ENCODE assay signal across 26 cellular contexts in genomic region chr2:239372835-239373234, GRCh38.
"Had no signal": no experiment of that assay in that cellular context is flagged by ENCODE, and none has a peak within 500 bp of the region (broad histone marks: within the 10 kb centered on the region; RNA-seq: fewer than 3 reads in every experiment).

No MANE protein-coding gene starts in this region.

- H3K27ac Mint-ChIP-seq: activated CD4-positive, alpha-beta T cell treated with anti-CD3 and anti-CD28 coated beads, Interleukin-2, amount 10 ng/mL, durations not matched to agents 24 days and 14 days; activated CD8-positive, alpha-beta memory T cell treated with anti-CD3 and anti-CD28 coated beads, Interleukin-2, amount 10 ng/mL, durations not matched to agents 7 days and 5 days; activated CD8-positive, alpha-beta T cell treated with anti-CD3 and anti-CD28 coated beads for 36 hours; activated naive CD4-positive, alpha-beta T cell treated with anti-CD3 and anti-CD28 coated beads, Interleukin-2, amount 50 U/mL, for 24 hours; brain; naive thymus-derived CD8-positive, alpha-beta T cell; stimulated activated naive B cell treated with anti-CD40 and anti-IgM and Interleukin-4, amounts not matched to agents 10 μg/mL and 1 μg/mL and 100 μg/mL, for 72 hours; T-cell; T-helper 2 cell treated with Interferon-gamma antibody and Interleukin-4, amounts not matched to agents 5 μg/mL and 100 μg/mL, for 36 hours had no signal

- DNase-seq: activated CD4-positive, alpha-beta T cell treated with anti-CD3 and anti-CD28 coated beads, Interleukin-2, amount 10 ng/mL, durations not matched to agents 24 days and 14 days; activated CD8-positive, alpha-beta memory T cell treated with anti-CD3 and anti-CD28 coated beads, Interleukin-2, amount 10 ng/mL, durations not matched to agents 7 days and 5 days; activated CD8-positive, alpha-beta T cell treated with anti-CD3 and anti-CD28 coated beads for 36 hours; activated gamma-delta T cell treated with Interleukin-2 at 50 U/mL for 16 hours; activated T-cell treated with anti-CD3 and anti-CD28 coated beads for 4 hours; central memory CD4-positive, alpha-beta T cell; effector memory CD4-positive, alpha-beta T cell; foreskin melanocyte; hippocampal formation; naive thymus-derived CD8-positive, alpha-beta T cell; stimulated activated CD4-positive, alpha-beta T cell treated with anti-CD3 and anti-CD28 coated beads, Interleukin-2, amount 100 ng/mL, for 48 hours; stimulated activated CD8-positive, alpha-beta memory T cell treated with anti-CD3 and anti-CD28 coated beads, Interleukin-4, amount 100 ng/mL, for 48 hours; stimulated activated naive B cell treated with anti-CD40 and anti-IgM and Interleukin-4, amounts not matched to agents 10 μg/mL and 1 μg/mL and 100 μg/mL, for 72 hours; testis; trophoblast cell; uterus had no signal

- H3K27me3 Mint-ChIP-seq: activated CD4-positive, alpha-beta T cell treated with anti-CD3 and anti-CD28 coated beads, Interleukin-2, amount 10 ng/mL, durations not matched to agents 24 days and 14 days; activated CD8-positive, alpha-beta memory T cell treated with anti-CD3 and anti-CD28 coated beads, Interleukin-2, amount 10 ng/mL, durations not matched to agents 7 days and 5 days; activated CD8-positive, alpha-beta T cell treated with anti-CD3 and anti-CD28 coated beads for 36 hours; activated naive CD4-positive, alpha-beta T cell treated with anti-CD3 and anti-CD28 coated beads, Interleukin-2, amount 50 U/mL, for 24 hours; brain; naive thymus-derived CD8-positive, alpha-beta T cell; stimulated activated naive B cell treated with anti-CD40 and anti-IgM and Interleukin-4, amounts not matched to agents 10 μg/mL and 1 μg/mL and 100 μg/mL, for 72 hours; T-cell had no signal

- H3K4me1 ChIP-seq: right lobe of liver, testis, uterus had no signal

- H3K4me3 ChIP-seq: lung, ovary, right lobe of liver, smooth muscle cell, testis, uterus had no signal

- H3K4me3 Mint-ChIP-seq: activated CD4-positive, alpha-beta T cell treated with anti-CD3 and anti-CD28 coated beads, Interleukin-2, amount 10 ng/mL, durations not matched to agents 24 days and 14 days; activated CD8-positive, alpha-beta memory T cell treated with anti-CD3 and anti-CD28 coated beads, Interleukin-2, amount 10 ng/mL, durations not matched to agents 7 days and 5 days; activated CD8-positive, alpha-beta T cell treated with anti-CD3 and anti-CD28 coated beads for 36 hours; activated naive CD4-positive, alpha-beta T cell treated with anti-CD3 and anti-CD28 coated beads, Interleukin-2, amount 50 U/mL, for 24 hours; brain; naive thymus-derived CD8-positive, alpha-beta T cell; stimulated activated naive B cell treated with anti-CD40 and anti-IgM and Interleukin-4, amounts not matched to agents 10 μg/mL and 1 μg/mL and 100 μg/mL, for 72 hours; T-cell; T-helper 2 cell treated with Interferon-gamma antibody and Interleukin-4, amounts not matched to agents 5 μg/mL and 100 μg/mL, for 36 hours had no signal

- H3K9me3 ChIP-seq: neutrophil, ovary, right lobe of liver, testis, uterus had no signal

- H3K9me3 Mint-ChIP-seq: activated CD4-positive, alpha-beta T cell treated with anti-CD3 and anti-CD28 coated beads, Interleukin-2, amount 10 ng/mL, durations not matched to agents 24 days and 14 days; activated CD8-positive, alpha-beta T cell treated with anti-CD3 and anti-CD28 coated beads for 36 hours; activated naive CD4-positive, alpha-beta T cell treated with anti-CD3 and anti-CD28 coated beads, Interleukin-2, amount 50 U/mL, for 24 hours; brain; naive thymus-derived CD8-positive, alpha-beta T cell; stimulated activated naive B cell treated with anti-CD40 and anti-IgM and Interleukin-4, amounts not matched to agents 10 μg/mL and 1 μg/mL and 100 μg/mL, for 72 hours; T-cell; T-helper 2 cell treated with Interferon-gamma antibody and Interleukin-4, amounts not matched to agents 5 μg/mL and 100 μg/mL, for 36 hours had no signal

- H3K36me3 ChIP-seq: ovary, uterus had no signal

- H3K27ac ChIP-seq: neutrophil, ovary, right lobe of liver, testis, uterus, VCaP had no signal

- H3K36me3 Mint-ChIP-seq: activated CD8-positive, alpha-beta memory T cell treated with anti-CD3 and anti-CD28 coated beads, Interleukin-2, amount 10 ng/mL, durations not matched to agents 7 days and 5 days; activated naive CD4-positive, alpha-beta T cell treated with anti-CD3 and anti-CD28 coated beads, Interleukin-2, amount 50 U/mL, for 24 hours; naive thymus-derived CD8-positive, alpha-beta T cell; T-cell had no signal

- H3K4me2 ChIP-seq: smooth muscle cell had no signal

- H3K27me3 ChIP-seq: neutrophil, ovary, right lobe of liver, testis, uterus had no signal
